ENCODE assay signal across 1 cellular context in genomic region chr1:244393604-244394176, GRCh38.
A peak's percentile ranks its signal among the peaks of the same experiment; 100 is the strongest.
TF ChIP-seq lines count a peak whose summit lies in the region.

No MANE protein-coding gene starts in this region.

TF ChIP-seq in K562, 482 proteins besides CTCF, POLR2A, EP300 and RAD21 (continued from another document and continues in another):
- no peak for TF ChIP-seq XRCC3 (IDR thresholded peaks at IDR 0.05)
- TF ChIP-seq KLF13 (tag; IDR thresholded peaks at IDR 0.05; ENCODE audit: borderline replicate concordance, low read depth), result peak; percentile 45
- no peak for TF ChIP-seq KAT7 (CRISPR knock-in tag; IDR thresholded peaks at IDR 0.05; ENCODE audit: borderline replicate concordance)
- TF ChIP-seq EHMT2 (IDR thresholded peaks at IDR 0.05), result peak; percentile 86; the same call in 1 of the 2 replicates
- peak; percentile 72 for TF ChIP-seq ZNF75A (CRISPR knock-in tag; IDR thresholded peaks at IDR 0.05)
- TF ChIP-seq MTA1 (IDR thresholded peaks at IDR 0.05; ENCODE audit: borderline replicate concordance), result no peak; the same call in 1 of the 2 replicates
- TF ChIP-seq MECOM (CRISPR knock-in tag; IDR thresholded peaks at IDR 0.05), result peak; percentile 57; the same call in 1 of the 2 replicates
- TF ChIP-seq, protein P1, sequence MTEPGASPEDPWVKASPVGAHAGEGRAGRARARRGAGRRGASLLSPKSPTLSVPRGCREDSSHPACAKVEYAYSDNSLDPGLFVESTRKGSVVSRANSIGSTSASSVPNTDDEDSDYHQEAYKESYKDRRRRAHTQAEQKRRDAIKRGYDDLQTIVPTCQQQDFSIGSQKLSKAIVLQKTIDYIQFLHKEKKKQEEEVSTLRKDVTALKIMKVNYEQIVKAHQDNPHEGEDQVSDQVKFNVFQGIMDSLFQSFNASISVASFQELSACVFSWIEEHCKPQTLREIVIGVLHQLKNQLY (CRISPR knock-in tag; conservative IDR thresholded peaks at IDR 0.05), result no peak
- no peak for TF ChIP-seq PCBP1 (IDR thresholded peaks at IDR 0.05; ENCODE audit: low read depth, low read length, poor library complexity, severe bottlenecking)
- TF ChIP-seq, protein P2, sequence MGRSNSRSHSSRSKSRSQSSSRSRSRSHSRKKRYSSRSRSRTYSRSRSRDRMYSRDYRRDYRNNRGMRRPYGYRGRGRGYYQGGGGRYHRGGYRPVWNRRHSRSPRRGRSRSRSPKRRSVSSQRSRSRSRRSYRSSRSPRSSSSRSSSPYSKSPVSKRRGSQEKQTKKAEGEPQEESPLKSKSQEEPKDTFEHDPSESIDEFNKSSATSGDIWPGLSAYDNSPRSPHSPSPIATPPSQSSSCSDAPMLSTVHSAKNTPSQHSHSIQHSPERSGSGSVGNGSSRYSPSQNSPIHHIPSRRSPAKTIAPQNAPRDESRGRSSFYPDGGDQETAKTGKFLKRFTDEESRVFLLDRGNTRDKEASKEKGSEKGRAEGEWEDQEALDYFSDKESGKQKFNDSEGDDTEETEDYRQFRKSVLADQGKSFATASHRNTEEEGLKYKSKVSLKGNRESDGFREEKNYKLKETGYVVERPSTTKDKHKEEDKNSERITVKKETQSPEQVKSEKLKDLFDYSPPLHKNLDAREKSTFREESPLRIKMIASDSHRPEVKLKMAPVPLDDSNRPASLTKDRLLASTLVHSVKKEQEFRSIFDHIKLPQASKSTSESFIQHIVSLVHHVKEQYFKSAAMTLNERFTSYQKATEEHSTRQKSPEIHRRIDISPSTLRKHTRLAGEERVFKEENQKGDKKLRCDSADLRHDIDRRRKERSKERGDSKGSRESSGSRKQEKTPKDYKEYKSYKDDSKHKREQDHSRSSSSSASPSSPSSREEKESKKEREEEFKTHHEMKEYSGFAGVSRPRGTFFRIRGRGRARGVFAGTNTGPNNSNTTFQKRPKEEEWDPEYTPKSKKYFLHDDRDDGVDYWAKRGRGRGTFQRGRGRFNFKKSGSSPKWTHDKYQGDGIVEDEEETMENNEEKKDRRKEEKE (IDR thresholded peaks at IDR 0.05; ENCODE audit: borderline replicate concordance in 1 of 2, control insufficient read depth in 1 of 2, low read depth in 2 of 2, low read length in 1 of 2), result no peak
- no peak for TF ChIP-seq ZSCAN29 (IDR thresholded peaks at IDR 0.05)
- TF ChIP-seq PHF21A (IDR thresholded peaks at IDR 0.05; ENCODE audit: borderline replicate concordance, low read depth), result no peak
- peak; percentile 61 for TF ChIP-seq PHF20 (IDR thresholded peaks at IDR 0.05; ENCODE audit: partially characterized antibody)
- no peak for TF ChIP-seq RERE (CRISPR knock-in tag; IDR thresholded peaks at IDR 0.05; ENCODE audit: borderline replicate concordance)
- TF ChIP-seq ZNF239 (CRISPR knock-in tag; IDR thresholded peaks at IDR 0.05), result 0 out of 2 replicates have a peak, but pooled peaks have one; percentile 11
- TF ChIP-seq, protein P3, sequence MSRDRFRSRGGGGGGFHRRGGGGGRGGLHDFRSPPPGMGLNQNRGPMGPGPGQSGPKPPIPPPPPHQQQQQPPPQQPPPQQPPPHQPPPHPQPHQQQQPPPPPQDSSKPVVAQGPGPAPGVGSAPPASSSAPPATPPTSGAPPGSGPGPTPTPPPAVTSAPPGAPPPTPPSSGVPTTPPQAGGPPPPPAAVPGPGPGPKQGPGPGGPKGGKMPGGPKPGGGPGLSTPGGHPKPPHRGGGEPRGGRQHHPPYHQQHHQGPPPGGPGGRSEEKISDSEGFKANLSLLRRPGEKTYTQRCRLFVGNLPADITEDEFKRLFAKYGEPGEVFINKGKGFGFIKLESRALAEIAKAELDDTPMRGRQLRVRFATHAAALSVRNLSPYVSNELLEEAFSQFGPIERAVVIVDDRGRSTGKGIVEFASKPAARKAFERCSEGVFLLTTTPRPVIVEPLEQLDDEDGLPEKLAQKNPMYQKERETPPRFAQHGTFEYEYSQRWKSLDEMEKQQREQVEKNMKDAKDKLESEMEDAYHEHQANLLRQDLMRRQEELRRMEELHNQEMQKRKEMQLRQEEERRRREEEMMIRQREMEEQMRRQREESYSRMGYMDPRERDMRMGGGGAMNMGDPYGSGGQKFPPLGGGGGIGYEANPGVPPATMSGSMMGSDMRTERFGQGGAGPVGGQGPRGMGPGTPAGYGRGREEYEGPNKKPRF (IDR thresholded peaks at IDR 0.05; ENCODE audit: low read depth, low read length), result no peak
- TF ChIP-seq CREB1 (IDR thresholded peaks at IDR 0.05), result peak; percentile 3; the same call in 1 of the 2 replicates
- TF ChIP-seq CREB1 (CRISPR knock-in tag; IDR thresholded peaks at IDR 0.05), result no peak; the same call in 1 of the 2 replicates
- TF ChIP-seq ARHGAP35 (IDR thresholded peaks at IDR 0.05; ENCODE audit: partially characterized antibody), result no peak
- TF ChIP-seq CBX2 (IDR thresholded peaks at IDR 0.05; ENCODE audit: insufficient read depth, low read length, poor library complexity, severe bottlenecking), result no peak
- no peak for TF ChIP-seq NFE2 (IDR thresholded peaks at IDR 0.05; ENCODE audit: low read depth)
- no peak for TF ChIP-seq SRSF9 (IDR thresholded peaks at IDR 0.05; ENCODE audit: borderline replicate concordance, low read depth, low read length)
- peak; percentile 14 for TF ChIP-seq CREM (IDR thresholded peaks at IDR 0.05; ENCODE audit: low read depth)
- 0 out of 2 replicates have a peak, but pooled peaks have one; percentile 28 for TF ChIP-seq ZKSCAN1 (IDR thresholded peaks at IDR 0.05; ENCODE audit: low read depth, low read length)
- TF ChIP-seq CEBPB (tag; IDR thresholded peaks at IDR 0.05), result no peak
- TF ChIP-seq ZBTB49 (CRISPR knock-in tag; IDR thresholded peaks at IDR 0.05; ENCODE audit: borderline replicate concordance), result no peak
- TF ChIP-seq RAD51 (IDR thresholded peaks at IDR 0.05; ENCODE audit: borderline replicate concordance, low read depth), result peak; percentile 87
- peak; percentile 81 for TF ChIP-seq DMBX1 (CRISPR knock-in tag; IDR thresholded peaks at IDR 0.05; ENCODE audit: borderline replicate concordance)
- no peak for TF ChIP-seq POLR3A (IDR thresholded peaks at IDR 0.05; ENCODE audit: borderline replicate concordance, extremely low read depth, insufficient read depth, insufficient read length)
- TF ChIP-seq, protein P4, sequence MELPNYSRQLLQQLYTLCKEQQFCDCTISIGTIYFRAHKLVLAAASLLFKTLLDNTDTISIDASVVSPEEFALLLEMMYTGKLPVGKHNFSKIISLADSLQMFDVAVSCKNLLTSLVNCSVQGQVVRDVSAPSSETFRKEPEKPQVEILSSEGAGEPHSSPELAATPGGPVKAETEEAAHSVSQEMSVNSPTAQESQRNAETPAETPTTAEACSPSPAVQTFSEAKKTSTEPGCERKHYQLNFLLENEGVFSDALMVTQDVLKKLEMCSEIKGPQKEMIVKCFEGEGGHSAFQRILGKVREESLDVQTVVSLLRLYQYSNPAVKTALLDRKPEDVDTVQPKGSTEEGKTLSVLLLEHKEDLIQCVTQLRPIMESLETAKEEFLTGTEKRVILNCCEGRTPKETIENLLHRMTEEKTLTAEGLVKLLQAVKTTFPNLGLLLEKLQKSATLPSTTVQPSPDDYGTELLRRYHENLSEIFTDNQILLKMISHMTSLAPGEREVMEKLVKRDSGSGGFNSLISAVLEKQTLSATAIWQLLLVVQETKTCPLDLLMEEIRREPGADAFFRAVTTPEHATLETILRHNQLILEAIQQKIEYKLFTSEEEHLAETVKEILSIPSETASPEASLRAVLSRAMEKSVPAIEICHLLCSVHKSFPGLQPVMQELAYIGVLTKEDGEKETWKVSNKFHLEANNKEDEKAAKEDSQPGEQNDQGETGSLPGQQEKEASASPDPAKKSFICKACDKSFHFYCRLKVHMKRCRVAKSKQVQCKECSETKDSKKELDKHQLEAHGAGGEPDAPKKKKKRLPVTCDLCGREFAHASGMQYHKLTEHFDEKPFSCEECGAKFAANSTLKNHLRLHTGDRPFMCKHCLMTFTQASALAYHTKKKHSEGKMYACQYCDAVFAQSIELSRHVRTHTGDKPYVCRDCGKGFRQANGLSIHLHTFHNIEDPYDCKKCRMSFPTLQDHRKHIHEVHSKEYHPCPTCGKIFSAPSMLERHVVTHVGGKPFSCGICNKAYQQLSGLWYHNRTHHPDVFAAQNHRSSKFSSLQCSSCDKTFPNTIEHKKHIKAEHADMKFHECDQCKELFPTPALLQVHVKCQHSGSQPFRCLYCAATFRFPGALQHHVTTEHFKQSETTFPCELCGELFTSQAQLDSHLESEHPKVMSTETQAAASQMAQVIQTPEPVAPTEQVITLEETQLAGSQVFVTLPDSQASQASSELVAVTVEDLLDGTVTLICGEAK (IDR thresholded peaks at IDR 0.05), result 0 out of 2 replicates have a peak, but pooled peaks have one; percentile 53
- TF ChIP-seq, protein P4 (CRISPR knock-in tag; IDR thresholded peaks at IDR 0.05), result no peak
- 0 out of 2 replicates have a peak, but pooled peaks have one; percentile 18 for TF ChIP-seq HEY1 (CRISPR knock-in tag; IDR thresholded peaks at IDR 0.05; ENCODE audit: borderline replicate concordance)
